13 cellular contexts compared by ENCODE assay signal in genomic region chr17:2064511-2064910, GRCh38. TPM values are rescaled to one million over a fixed set of nuclear protein-coding genes. Genes with fewer than 3 reads are reported as not detected.
DNase-seq lines count a peak whose midpoint lies in the region; ATAC-seq and TF ChIP-seq lines count a peak whose summit lies in the region.
"Had no signal": no experiment of that assay in that cellular context is flagged by ENCODE, and none has a peak within 500 bp of the region (broad histone marks: within the 10 kb centered on the region; RNA-seq: fewer than 3 reads in every experiment).

No MANE protein-coding gene starts in this region.

- H3K4me3 ChIP-seq in cardiac muscle cell, result no peak overlapping the region
- no peak overlapping the region for H3K4me3 ChIP-seq in endodermal cell (ENCODE audit: low read length)
- H3K4me3 ChIP-seq in naive thymus-derived CD4-positive, alpha-beta T cell (ENCODE audit: low read length), result no peak overlapping the region

- TF ChIP-seq CTCF in cardiac muscle cell (IDR thresholded peaks at IDR 0.05; ENCODE audit: low read depth, low read length) (no peak), endodermal cell (conservative IDR thresholded peaks at IDR 0.05) (no peak)

- DNase-seq in cardiac muscle cell (ENCODE audit: low read depth in 1 of 2, low spot score in 1 of 2), result peak in 1 of 2 donors; percentile 56
- no peak for DNase-seq in Right ventricle myocardium superior
- DNase-seq in endodermal cell, result no peak
- no peak for DNase-seq in naive thymus-derived CD4-positive, alpha-beta T cell
- no peak for DNase-seq in Ammon's horn (ENCODE audit: low spot score)
- DNase-seq: NCI-H446 treated with DMSO at 0.1 percent for 48 hours, occipital lobe, T-helper 9 cell had no signal

- peaks cover 25% of the 10 kb centered on the region for H3K27me3 ChIP-seq in cardiac muscle cell
- H3K27me3 ChIP-seq in endodermal cell (ENCODE audit: control insufficient read depth, insufficient read depth, low read length, poor library complexity, severe bottlenecking), result peaks cover 20% of the 10 kb centered on the region
- no peaks in the 10 kb centered on the region for H3K27me3 ChIP-seq in naive thymus-derived CD4-positive, alpha-beta T cell (ENCODE audit: control insufficient read depth in 2 of 2, insufficient read depth in 2 of 2, low read length in 2 of 2)

- no peak overlapping the region for H3K9ac ChIP-seq in endodermal cell (ENCODE audit: extremely low read depth, low read length, poor library complexity, severe bottlenecking)

- peaks cover 6% of the 10 kb centered on the region for H3K36me3 ChIP-seq in cardiac muscle cell
- H3K36me3 ChIP-seq in endodermal cell (ENCODE audit: control insufficient read depth, insufficient read depth, low read length), result peaks cover 90% of the 10 kb centered on the region
- peaks cover 0 to 91% (median 3%) of the 10 kb centered on the region in 3 experiments for H3K36me3 ChIP-seq in naive thymus-derived CD4-positive, alpha-beta T cell (ENCODE audit: control insufficient read depth in 2 of 3, insufficient read depth in 3 of 3, low read length in 3 of 3)

- peaks cover 22% of the 10 kb centered on the region for H3K4me1 ChIP-seq in cardiac muscle cell (ENCODE audit: low read depth)
- peaks cover 10% of the 10 kb centered on the region for H3K4me1 ChIP-seq in endodermal cell (ENCODE audit: control insufficient read depth, insufficient read depth, low read length)
- H3K4me1 ChIP-seq in naive thymus-derived CD4-positive, alpha-beta T cell (ENCODE audit: control insufficient read depth in 2 of 2, insufficient read depth in 2 of 2, low read length in 2 of 2), result peaks cover 0 to 15% of the 10 kb centered on the region in 2 donors

- intact Hi-C loops in Right ventricle myocardium superior (cut with DNase I), result no loop called here
- intact Hi-C loops in naive thymus-derived CD4-positive, alpha-beta T cell (cut with micrococcal nuclease), result loop anchor here in 1 of 2 donors (5.0 kb wide), 1 partner anchor 108 kb away; no protein-coding TSS in a partner anchor

- no peak for ATAC-seq in Right ventricle myocardium superior (ENCODE audit: poor library complexity)
- peak; percentile 2 for ATAC-seq in naive thymus-derived CD4-positive, alpha-beta T cell
- no peak for ATAC-seq in HG03280 (IDR thresholded peaks at IDR 0.05; ENCODE audit: unreplicated experiment)
- no peak for ATAC-seq in HG02571 (IDR thresholded peaks at IDR 0.05; ENCODE audit: unreplicated experiment)
- ATAC-seq in GM18868 (IDR thresholded peaks at IDR 0.05; ENCODE audit: unreplicated experiment), result no peak

- H3K4me1 Mint-ChIP-seq in endodermal cell, result peaks cover 27% of the 10 kb centered on the region
- peaks cover 0 to 83% (median 2%) of the 10 kb centered on the region in 7 donors for H3K4me1 Mint-ChIP-seq in naive thymus-derived CD4-positive, alpha-beta T cell

- H3K27ac Mint-ChIP-seq in endodermal cell, result peak overlapping the region; percentile 45
- H3K27ac Mint-ChIP-seq in naive thymus-derived CD4-positive, alpha-beta T cell, result peak overlapping the region in 3 of 9 donors; percentile 42 to 90 (median 55)

- no peaks in the 10 kb centered on the region for H3K9me3 Mint-ChIP-seq in endodermal cell
- H3K9me3 Mint-ChIP-seq in naive thymus-derived CD4-positive, alpha-beta T cell, result no peaks in the 10 kb centered on the region
- H3K9me3 Mint-ChIP-seq: activated naive CD4-positive, alpha-beta T cell treated with anti-CD3 and anti-CD28 coated beads, Interleukin-2, amount 50 U/mL, for 24 hours had no signal

- POLR2A ChIA-PET in naive thymus-derived CD4-positive, alpha-beta T cell (lab: Charles Lee), result no interaction called here

- CTCF ChIA-PET in naive thymus-derived CD4-positive, alpha-beta T cell (lab: Charles Lee), result no interaction called here

- WGBS in endodermal cell (ENCODE audit: insufficient coverage in 1 of 2, insufficient read length in 1 of 2), 2 experiments, result 90 to 94% methylated on average over 6 of the region's 6 CpGs

- H3K36me3 Mint-ChIP-seq in endodermal cell (ENCODE audit: low read depth), result peaks cover 62% of the 10 kb centered on the region
- H3K36me3 Mint-ChIP-seq in naive thymus-derived CD4-positive, alpha-beta T cell, result peaks cover 5 to 85% (median 68%) of the 10 kb centered on the region in 5 donors

- H3K27ac ChIP-seq in cardiac muscle cell (peak overlapping the region; percentile 30), endodermal cell (ENCODE audit: low read depth, low read length) (no peak overlapping the region)
- H3K27ac ChIP-seq in naive thymus-derived CD4-positive, alpha-beta T cell (ENCODE audit: low read depth, low read length), result no peak overlapping the region
- H3K27ac ChIP-seq: C4-2B had no signal

- H3K9me3 ChIP-seq in cardiac muscle cell (ENCODE audit: low read depth) (no peaks in the 10 kb centered on the region), endodermal cell (ENCODE audit: control insufficient read depth, low read length) (no peaks in the 10 kb centered on the region)
- no peaks in the 10 kb centered on the region for H3K9me3 ChIP-seq in naive thymus-derived CD4-positive, alpha-beta T cell (ENCODE audit: control insufficient read depth in 2 of 3, low read length in 3 of 3)

- no peak overlapping the region for H3K4me3 Mint-ChIP-seq in endodermal cell
- peak overlapping the region in 1 of 10 donors; percentile 19 for H3K4me3 Mint-ChIP-seq in naive thymus-derived CD4-positive, alpha-beta T cell
- H3K4me3 Mint-ChIP-seq: activated naive CD4-positive, alpha-beta T cell treated with anti-CD3 and anti-CD28 coated beads, Interleukin-2, amount 50 U/mL, for 24 hours had no signal

- H3K27me3 Mint-ChIP-seq in endodermal cell (ENCODE audit: insufficient read depth), result peaks cover 24% of the 10 kb centered on the region
- H3K27me3 Mint-ChIP-seq in naive thymus-derived CD4-positive, alpha-beta T cell, result peaks cover 2 to 10% (median 3%) of the 10 kb centered on the region in 5 donors

RNA-seq across cellular contexts. Expression of gene HIC1, which starts 9.6 kb away (rescaled TPM):
- total RNA-seq in cardiac muscle cell (2.6 and 3.7 TPM in 2 replicates), Right ventricle myocardium superior (19.3 TPM), endodermal cell (under 1 TPM; 0.13 to 0.57 TPM)
- 0.88 and 2.7 TPM in 2 replicates for polyA plus RNA-seq in cardiac muscle cell
- polyA plus RNA-seq in endodermal cell (2013, experiment 1 of 2), result 0.64 TPM
- polyA plus RNA-seq in endodermal cell (2013, experiment 2 of 2), result 0.21 TPM
- 100 to 1,000 TPM in 1 of 5 experiments, 1 to 10 TPM in 4; 1.4 to 128 (median 6.3) TPM for total RNA-seq in naive thymus-derived CD4-positive, alpha-beta T cell
- polyA plus RNA-seq in naive thymus-derived CD4-positive, alpha-beta T cell, result under 1 TPM; 0.56 to 0.83 TPM

RNA-seq across cellular contexts. Expression of gene OVCA2, which starts 22.7 kb away (rescaled TPM):
- 36.8 and 48.4 TPM in 2 replicates for total RNA-seq in cardiac muscle cell
- 40.6 and 50.1 TPM in 2 replicates for polyA plus RNA-seq in cardiac muscle cell
- 13.7 TPM for total RNA-seq in Right ventricle myocardium superior
- 10 to 100 TPM; 19.8 to 27.5 TPM for total RNA-seq in endodermal cell
- 24.3 TPM for polyA plus RNA-seq in endodermal cell (2013, experiment 1 of 2)
- 24.8 TPM for polyA plus RNA-seq in endodermal cell (2013, experiment 2 of 2)
- total RNA-seq in naive thymus-derived CD4-positive, alpha-beta T cell, result 10 to 100 TPM; 24.5 to 37.9 (median 31.8) TPM
- 10 to 100 TPM; 52.7 to 65.5 TPM for polyA plus RNA-seq in naive thymus-derived CD4-positive, alpha-beta T cell

RNA-seq across cellular contexts. Expression of gene DPH1, which starts 34.6 kb away (rescaled TPM):
- total RNA-seq in cardiac muscle cell, result 43.2 and 88.6 TPM in 2 replicates
- 59.5 and 94.5 TPM in 2 replicates for polyA plus RNA-seq in cardiac muscle cell
- 26.8 TPM for total RNA-seq in Right ventricle myocardium superior
- 10 to 100 TPM; 31.1 to 48.3 TPM for total RNA-seq in endodermal cell
- polyA plus RNA-seq in endodermal cell (2013, experiment 1 of 2), result 34.4 TPM
- 26.5 TPM for polyA plus RNA-seq in endodermal cell (2013, experiment 2 of 2)
- 100 to 1,000 TPM in 1 of 5 experiments, 10 to 100 TPM in 4; 47.3 to 124 (median 97.6) TPM for total RNA-seq in naive thymus-derived CD4-positive, alpha-beta T cell
- 10 to 100 TPM; 32.9 to 51.3 TPM for polyA plus RNA-seq in naive thymus-derived CD4-positive, alpha-beta T cell

RNA-seq across cellular contexts. Expression of gene RTN4RL1, which starts 39.4 kb away (rescaled TPM):
- total RNA-seq in cardiac muscle cell (34.3 and 45.4 TPM in 2 replicates), Right ventricle myocardium superior (3.4 TPM), endodermal cell (10 to 100 TPM; 18.2 to 19.6 TPM)
- 32.2 and 46.2 TPM in 2 replicates for polyA plus RNA-seq in cardiac muscle cell
- 5.4 TPM for polyA plus RNA-seq in endodermal cell (2013, experiment 1 of 2)
- 7.7 TPM for polyA plus RNA-seq in endodermal cell (2013, experiment 2 of 2)
- total RNA-seq in naive thymus-derived CD4-positive, alpha-beta T cell, result 1 to 10 TPM in 1 of 5 experiments, under 1 TPM in 2, not detected in 2; 0.19 to 1.5 (median 0.49) TPM
- under 1 TPM; 0.21 to 0.58 TPM for polyA plus RNA-seq in naive thymus-derived CD4-positive, alpha-beta T cell
